In genomic region chr9:110179734-110180133, GRCh38 we compare ENCODE assay signal across 16 cellular contexts. TPM values are rescaled to one million over a fixed set of nuclear protein-coding genes. Genes with fewer than 3 reads are reported as not detected.
DNase-seq lines count a peak whose midpoint lies in the region; ATAC-seq and TF ChIP-seq lines count a peak whose summit lies in the region.
"Had no signal": no experiment of that assay in that cellular context is flagged by ENCODE, and none has a peak within 500 bp of the region (broad histone marks: within the 10 kb centered on the region; RNA-seq: fewer than 3 reads in every experiment).

No MANE protein-coding gene starts in this region.

- H3K27me3 ChIP-seq in brain microvascular endothelial cell (replicated peaks) (no peaks in the 10 kb centered on the region), kidney epithelial cell (ENCODE audit: control insufficient read depth, insufficient read depth, low read length) (no peaks in the 10 kb centered on the region), A673 (replicated peaks; ENCODE audit: insufficient read depth, low read depth, low read length, poor library complexity) (no peaks in the 10 kb centered on the region)

- TF ChIP-seq CTCF in brain microvascular endothelial cell (IDR thresholded peaks at IDR 0.05; ENCODE audit: low read depth, low read length, missing control alignments) (no peak), kidney epithelial cell (IDR thresholded peaks at IDR 0.05; ENCODE audit: insufficient read depth, low read length, poor library complexity, severe bottlenecking) (no peak), A673 (conservative IDR thresholded peaks at IDR 0.05; ENCODE audit: low read depth, low read length) (no peak)

- H3K4me1 ChIP-seq in A673 (ENCODE audit: insufficient read depth, low read length, poor library complexity, severe bottlenecking): no peaks in the 10 kb centered on the region

- peaks cover 9% of the 10 kb centered on the region for H3K9me3 Mint-ChIP-seq in stimulated activated memory B cell treated with anti-CD40 and anti-IgM and Interleukin-4, amounts not matched to agents 10 μg/mL and 1 μg/mL and 100 μg/mL, for 72 hours
- H3K9me3 Mint-ChIP-seq: IgD-negative memory B cell had no signal

- no peaks in the 10 kb centered on the region for H3K27me3 Mint-ChIP-seq in stimulated activated memory B cell treated with anti-CD40 and anti-IgM and Interleukin-4, amounts not matched to agents 10 μg/mL and 1 μg/mL and 100 μg/mL, for 72 hours
- H3K27me3 Mint-ChIP-seq: activated CD4-positive, alpha-beta memory T cell treated with anti-CD3 and anti-CD28 coated beads for 36 hours; IgD-negative memory B cell; progenitor cell of endocrine pancreas had no signal

- in situ Hi-C loops in Caki2 (cut with HindIII; ENCODE audit: low pct_unique_long_range_greater_than_20kb, low sequenced_read_pairs) (no loop called here), brain microvascular endothelial cell (cut with HindIII; ENCODE audit: low pct_ligation_motif_present, low sequenced_read_pairs) (no loop called here)

- BruUV-seq in A673 (replicated peaks; lab: Mats Ljungman, UMichigan): no TSS peak

- H3K4me3 ChIP-seq in brain microvascular endothelial cell (ENCODE audit: low read depth, low read length) (no peak overlapping the region), kidney epithelial cell (ENCODE audit: low read depth, low read length) (no peak overlapping the region), A673 (ENCODE audit: low read depth, low read length, poor library complexity, severe bottlenecking) (no peak overlapping the region)

- no peak overlapping the region for H3K27ac Mint-ChIP-seq in stimulated activated memory B cell treated with anti-CD40 and anti-IgM and Interleukin-4, amounts not matched to agents 10 μg/mL and 1 μg/mL and 100 μg/mL, for 72 hours
- H3K27ac Mint-ChIP-seq: activated CD4-positive, alpha-beta memory T cell treated with anti-CD3 and anti-CD28 coated beads for 36 hours; IgD-negative memory B cell; progenitor cell of endocrine pancreas had no signal

- H3K9me3 ChIP-seq in A673 (ENCODE audit: low read depth, low read length, poor library complexity, severe bottlenecking): no peaks in the 10 kb centered on the region

- no peaks in the 10 kb centered on the region for H3K36me3 Mint-ChIP-seq in stimulated activated memory B cell treated with anti-CD40 and anti-IgM and Interleukin-4, amounts not matched to agents 10 μg/mL and 1 μg/mL and 100 μg/mL, for 72 hours
- H3K36me3 Mint-ChIP-seq: activated CD4-positive, alpha-beta memory T cell treated with anti-CD3 and anti-CD28 coated beads for 36 hours; IgD-negative memory B cell had no signal

- peaks cover 14% of the 10 kb centered on the region for H3K4me1 Mint-ChIP-seq in stimulated activated memory B cell treated with anti-CD40 and anti-IgM and Interleukin-4, amounts not matched to agents 10 μg/mL and 1 μg/mL and 100 μg/mL, for 72 hours

- CTCF ChIA-PET in A673 (lab: Charles Lee): no interaction called here

- POLR2A ChIA-PET in A673 (lab: Charles Lee; ENCODE audit: low non-redundant PET): no interaction called here

- no peak for ATAC-seq in stimulated activated memory B cell treated with anti-CD40 and anti-IgM and Interleukin-4, amounts not matched to agents 10 μg/mL and 1 μg/mL and 100 μg/mL, for 72 hours
- ATAC-seq in GM18517 (IDR thresholded peaks at IDR 0.05; ENCODE audit: unreplicated experiment): no peak

- H3K27ac ChIP-seq in brain microvascular endothelial cell: peak overlapping the region; percentile 33
- H3K27ac ChIP-seq in A673 (ENCODE audit: low read depth, low read length, poor library complexity, severe bottlenecking): no peak overlapping the region

- peak; percentile 70 for DNase-seq in Caki2 (ENCODE audit: low read depth)
- peak; percentile 58 for DNase-seq in LHCN-M2 (ENCODE audit: low read depth)
- DNase-seq in brain microvascular endothelial cell: peak; percentile 41
- peak; percentile 57 for DNase-seq in kidney epithelial cell (ENCODE audit: low read depth)
- no peak for DNase-seq in A673 (ENCODE audit: low spot score)
- no peak for DNase-seq in effector CD4-positive, alpha-beta T cell
- DNase-seq: activated CD4-positive, alpha-beta memory T cell treated with anti-CD3 and anti-CD28 coated beads for 36 hours; COR-L47; H7; NCI-H2081 had no signal

- intact Hi-C loops in A673 (cut with micrococcal nuclease; ENCODE audit: unreplicated experiment): loop anchor here (5.0 kb wide), 2 partner anchors 38 to 1118 kb away; no protein-coding TSS in a partner anchor

- H3K36me3 ChIP-seq in brain microvascular endothelial cell (replicated peaks): no peaks in the 10 kb centered on the region
- no peaks in the 10 kb centered on the region for H3K36me3 ChIP-seq in kidney epithelial cell (ENCODE audit: control insufficient read depth, insufficient read depth, low read length)
- H3K36me3 ChIP-seq in A673 (ENCODE audit: insufficient read depth, low read length, poor library complexity, severe bottlenecking): no peaks in the 10 kb centered on the region

- H3K4me3 Mint-ChIP-seq in stimulated activated memory B cell treated with anti-CD40 and anti-IgM and Interleukin-4, amounts not matched to agents 10 μg/mL and 1 μg/mL and 100 μg/mL, for 72 hours: no peak overlapping the region
- H3K4me3 Mint-ChIP-seq: activated CD4-positive, alpha-beta memory T cell treated with anti-CD3 and anti-CD28 coated beads for 36 hours; IgD-negative memory B cell had no signal

RNA-seq across cellular contexts. Expression of gene C9orf152, which starts 28.2 kb away (rescaled TPM):
- total RNA-seq in Caki2 (2014; rRNA removed; shearing (Covaris generic); ENCODE audit: low replicate concordance): not detected in 2 replicates
- not detected in 2 replicates for total RNA-seq in LHCN-M2 (2014; rRNA removed)
- polyA plus RNA-seq in LHCN-M2 (2012): 0.04 TPM
- total RNA-seq in kidney epithelial cell: not detected in 2 replicates
- not detected in 2 replicates for total RNA-seq in A673 (2021)
- total RNA-seq: activated CD4-positive, alpha-beta memory T cell treated with anti-CD3 and anti-CD28 coated beads for 36 hours; dermis microvascular lymphatic vessel endothelial cell; H7; progenitor cell of endocrine pancreas; T-helper 2 cell treated with Interferon-gamma antibody and Interleukin-4, amounts not matched to agents 100 ng/mL and 5 ng/mL, for 36 hours had no signal
- polyA plus RNA-seq: IgD-negative memory B cell had no signal

Comparison
In these comparisons a context has a peak if more than half of its experiments do, and no peak if none do; other contexts are left out.
1. DNase-seq: peak in Caki2 (single experiment), LHCN-M2 (single experiment), brain microvascular endothelial cell (single experiment) and kidney epithelial cell (single experiment); none in A673 (single experiment) and effector CD4-positive, alpha-beta T cell (single experiment).